ENCODE assay signal across 15 cellular contexts in the genomic region with DNA sequence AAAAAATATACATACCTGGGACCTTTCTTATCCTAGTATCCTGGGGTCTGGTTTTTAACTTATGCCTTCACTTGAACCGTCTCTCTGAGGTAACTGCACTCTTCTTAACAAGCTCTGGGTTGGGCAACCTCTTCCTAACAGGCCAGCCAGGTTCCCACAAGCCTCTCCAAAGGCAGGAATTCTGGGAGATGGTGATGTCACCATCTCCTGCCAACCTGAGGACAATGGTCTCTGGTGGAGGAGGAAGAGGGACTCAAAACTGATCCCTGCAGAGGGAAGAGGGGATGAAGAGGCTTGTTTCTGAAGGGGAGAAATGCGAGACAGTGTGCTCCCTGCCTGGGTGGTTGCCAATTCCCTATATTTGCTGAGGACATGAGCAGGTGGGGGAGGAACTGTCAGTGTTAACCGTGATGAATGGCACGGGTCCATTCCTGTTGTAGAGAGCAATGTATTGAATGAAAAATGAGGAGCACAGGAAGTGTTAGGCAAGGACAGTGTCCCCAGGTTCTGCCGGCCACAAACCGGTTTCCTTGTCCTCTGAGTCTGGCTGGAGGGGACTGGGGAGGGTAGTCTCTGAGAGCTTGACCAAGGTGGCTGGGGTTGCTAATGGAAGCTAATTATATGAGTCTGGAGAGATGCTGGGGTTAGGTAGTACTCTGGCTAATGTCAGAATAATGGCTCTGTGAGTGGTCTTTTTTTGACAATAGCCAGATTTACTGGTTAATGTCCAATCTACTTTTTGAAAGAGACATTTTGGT.
DNase-seq lines count a peak whose midpoint lies in the region; ATAC-seq and TF ChIP-seq lines count a peak whose summit lies in the region.
"Had no signal": no experiment of that assay in that cellular context is flagged by ENCODE, and none has a peak within 500 bp of the region (broad histone marks: within the 10 kb centered on the region; RNA-seq: fewer than 3 reads in every experiment).

No MANE protein-coding gene starts in this region.

- H3K4me1 ChIP-seq in Panc1 (ENCODE audit: control insufficient read depth, insufficient read depth, low read length) = peaks cover 25% of the 10 kb centered on the region
- H3K4me1 ChIP-seq in lower lobe of right lung = no peaks in the 10 kb centered on the region

- peaks cover 11% of the 10 kb centered on the region for H3K4me1 Mint-ChIP-seq in nephron progenitor cell

- H3K27ac ChIP-seq in Panc1 (ENCODE audit: low read length) = peak overlapping the region; percentile 51; the same call in 1 of the 2 replicates
- H3K27ac ChIP-seq in lower lobe of right lung = no peak overlapping the region
- H3K27ac ChIP-seq: epithelial cell of prostate, hepatocyte, HL-60 had no signal

- H3K4me3 Mint-ChIP-seq in nephron progenitor cell = no peak overlapping the region

- peaks cover 37% of the 10 kb centered on the region for H3K27me3 Mint-ChIP-seq in nephron progenitor cell (ENCODE audit: low read depth, poor library complexity)

- POLR2A ChIA-PET in Panc1 (lab: Charles Lee) = no interaction called here

- H3K27me3 ChIP-seq in Panc1 (ENCODE audit: control insufficient read depth, insufficient read depth, low read length) (no peaks in the 10 kb centered on the region), lower lobe of right lung (ENCODE audit: low read depth) (no peaks in the 10 kb centered on the region)
- H3K27me3 ChIP-seq: hepatocyte had no signal

- CTCF ChIA-PET in Panc1 (lab: Charles Lee) = no interaction called here

- H3K9me3 Mint-ChIP-seq in nephron progenitor cell = no peaks in the 10 kb centered on the region

- no peak overlapping the region for H3K4me3 ChIP-seq in Panc1 (ENCODE audit: low read depth in 2 of 2, low read length in 2 of 2)
- no peak overlapping the region for H3K4me3 ChIP-seq in lower lobe of right lung
- H3K4me3 ChIP-seq: GM12878, hepatocyte, lung had no signal

- no peak for ATAC-seq in Panc1
- ATAC-seq in lower lobe of right lung = no peak
- ATAC-seq: GM12878 had no signal

- H3K27ac Mint-ChIP-seq in nephron progenitor cell = peak overlapping the region; percentile 60

- intact Hi-C loops in Panc1 (cut with micrococcal nuclease; ENCODE audit: unreplicated experiment) (no loop called here), lower lobe of right lung (cut with DNase I) (no loop called here)

- H3K9me3 ChIP-seq in Panc1 (ENCODE audit: control insufficient read depth, insufficient read depth, low read depth, low read length) (no peaks in the 10 kb centered on the region), lower lobe of right lung (no peaks in the 10 kb centered on the region)

- TF ChIP-seq CTCF in Panc1 (IDR thresholded peaks at IDR 0.05) (no peak), nephron progenitor cell (IDR thresholded peaks at IDR 0.05) (no peak), lower lobe of right lung (IDR thresholded peaks at IDR 0.05) (no peak)

- no TSS peak for BruUV-seq in Panc1 (replicated peaks; lab: Mats Ljungman, UMichigan)

- in situ Hi-C loops in Panc1 (cut with HindIII; ENCODE audit: low pct_unique_long_range_greater_than_20kb, low sequenced_read_pairs) = no loop called here

- no peaks in the 10 kb centered on the region for H3K36me3 Mint-ChIP-seq in nephron progenitor cell (ENCODE audit: low read depth)

- H3K36me3 ChIP-seq in Panc1 (ENCODE audit: control insufficient read depth, insufficient read depth, low read length) = no peaks in the 10 kb centered on the region
- H3K36me3 ChIP-seq in lower lobe of right lung = no peaks in the 10 kb centered on the region

- DNase-seq in DMS53 (lab: John Stamatoyannopoulos, UW) (peak; percentile 74), NCI-H2029 treated with DMSO at 0.1 percent for 48 hours (lab: John Stamatoyannopoulos, UW) (peak; percentile 97), Panc1 (ENCODE audit: low read depth, low spot score) (no peak), nephron progenitor cell (no peak), lower lobe of right lung (no peak), HuH-7 (ENCODE audit: low spot score) (no peak), T-helper 1 cell (no peak)
- DNase-seq in NK-92 treated with Interleukin-12 subunit alpha and Interleukin-12 subunit beta, amount 100 ng/mL, for 24 hours (lab: John Stamatoyannopoulos, UW) = no peak
- DNase-seq: MM.1S, OCI-M1 had no signal

Comparison
In these comparisons a context has a peak if more than half of its experiments do, and no peak if none do; other contexts are left out.
1. DNase-seq: peak in DMS53 (single experiment) and NCI-H2029 treated with DMSO at 0.1 percent for 48 hours (single experiment); none in Panc1 (single experiment), nephron progenitor cell (single experiment), lower lobe of right lung (single experiment), NK-92 treated with Interleukin-12 subunit alpha and Interleukin-12 subunit beta, amount 100 ng/mL, for 24 hours (single experiment), HuH-7 (single experiment) and T-helper 1 cell (0 of 5).